Comparison of ENCODE assay signal across 8 cellular contexts in the genomic region with DNA sequence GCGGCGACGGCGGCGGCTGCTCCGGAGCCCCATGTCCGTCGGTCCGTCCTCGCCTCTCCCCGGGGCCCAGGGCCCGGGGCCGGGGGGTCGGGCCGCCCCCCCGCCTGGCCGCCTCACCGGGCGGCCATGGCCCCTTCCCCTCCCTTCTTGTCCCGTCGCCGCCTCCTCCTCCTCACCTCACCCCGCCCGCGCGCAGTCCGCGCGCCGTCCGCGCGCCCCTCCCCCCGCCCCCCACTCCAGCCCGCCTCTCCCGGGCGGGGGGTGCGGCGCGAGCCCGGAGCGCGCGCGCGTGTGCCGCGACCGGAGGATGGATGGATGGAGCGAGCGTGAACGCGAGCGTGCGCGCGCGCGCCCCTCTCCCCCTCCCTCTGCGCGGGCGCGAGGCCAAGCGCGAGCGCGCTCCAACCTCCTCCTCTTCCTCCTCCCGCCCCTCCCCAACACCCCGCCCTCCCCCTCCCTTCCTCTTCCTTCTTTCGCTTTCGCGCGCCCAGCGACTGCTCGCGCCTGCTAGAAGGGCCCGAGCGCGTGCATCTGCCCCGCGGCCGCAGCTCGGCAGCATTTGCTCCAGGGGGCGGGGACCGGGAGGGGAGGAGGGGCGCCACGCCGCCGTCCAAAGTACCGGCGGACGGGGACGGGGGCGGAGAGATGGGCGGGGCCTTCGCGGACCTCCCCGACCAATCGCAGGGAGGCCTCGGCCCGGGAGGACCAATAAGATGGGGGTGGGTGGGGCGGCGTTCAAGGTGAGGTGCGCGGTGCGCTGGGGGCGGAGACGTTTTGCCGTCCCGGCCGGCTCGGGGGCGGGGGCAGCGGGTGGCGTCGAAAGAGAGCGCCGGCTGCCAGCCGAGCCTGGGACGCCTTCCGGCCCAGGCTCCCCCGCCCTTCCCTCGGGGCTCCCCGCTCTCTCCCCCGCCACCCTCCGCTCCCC. TPM values are rescaled to one million over a fixed set of nuclear protein-coding genes. Genes with fewer than 3 reads are reported as not detected.
DNase-seq lines count a peak whose midpoint lies in the region; ATAC-seq, FAIRE-seq and TF ChIP-seq lines count a peak whose summit lies in the region.

Gene ATXN7L3 (minus strand): TSS at position 332 of the 925 bp plus-strand sequence. CDS start 1,814 bp downstream, outside the sequence.

- in situ Hi-C loops in IMR-90 (cut with MboI; ENCODE audit: low sequenced_read_pairs): loop anchor here (25.0 kb wide), 2 partner anchors 312 to 437 kb away; partner anchors contain the start of gene GPATCH8

- no peak within 1 kb of the TSS; the same call in 1 of the 2 replicates for H2BK20ac ChIP-seq in IMR-90 (ENCODE audit: low read depth, low read length)

- H3K27me3 ChIP-seq in IMR-90 (ENCODE audit: control insufficient read depth, insufficient read depth, low read length): no peaks in the 10 kb centered on the region
- no peaks in the 10 kb centered on the region for H3K27me3 ChIP-seq in endothelial cell of umbilical vein (ENCODE audit: control insufficient read depth in 2 of 2, insufficient read depth in 2 of 2, low read length in 2 of 2)
- H3K27me3 ChIP-seq in mononuclear cell (ENCODE audit: insufficient read depth, low read length): no peaks in the 10 kb centered on the region

- H2BK15ac ChIP-seq in IMR-90 (ENCODE audit: low read depth, low read length): peak within 1 kb of the TSS; percentile 54; the same call in 2 of the 3 replicates

- peak within 1 kb of the TSS; percentile 75 for H3K56ac ChIP-seq in IMR-90 (ENCODE audit: extremely low read depth, insufficient read depth, low read length)

- dilution Hi-C loops in IMR-90 (cut with HindIII; ENCODE audit: low sequenced_read_pairs, unreplicated experiment): no loop called here
- dilution Hi-C loops in endothelial cell of umbilical vein (cut with MboI; ENCODE audit: extremely low pct_ligation_motif_present, low sequenced_read_pairs): no loop called here

- H3K36me3 ChIP-seq in IMR-90 (ENCODE audit: control insufficient read depth, insufficient read depth, low read length): peaks cover 24% of the 10 kb centered on the region
- H3K36me3 ChIP-seq in OCI-LY7 (ENCODE audit: insufficient read depth, low read length): peaks cover 30% of the 10 kb centered on the region
- H3K36me3 ChIP-seq in endothelial cell of umbilical vein (ENCODE audit: control insufficient read depth in 2 of 2, extremely low read depth in 1 of 2, insufficient read depth in 2 of 2, low read length in 2 of 2): peaks cover 4 to 19% of the 10 kb centered on the region in 2 experiments

- H2AK5ac ChIP-seq in IMR-90 (ENCODE audit: low read depth, low read length): peak within 1 kb of the TSS; percentile 98

- H3K4ac ChIP-seq in IMR-90 (ENCODE audit: low read depth, low read length): peak within 1 kb of the TSS; percentile 98

- H2AFZ ChIP-seq in IMR-90 (replicated peaks; ENCODE audit: low read length, poor library complexity) (peak within 1 kb of the TSS; percentile 95), OCI-LY7 (ENCODE audit: low read length) (peak within 1 kb of the TSS; percentile 43; the same call in 1 of the 2 replicates), endothelial cell of umbilical vein (ENCODE audit: low read depth, low read length) (peak within 1 kb of the TSS; percentile 79)

- H3K9me3 ChIP-seq in IMR-90 (ENCODE audit: control insufficient read depth, insufficient read depth, low read length): no peaks in the 10 kb centered on the region
- no peaks in the 10 kb centered on the region for H3K9me3 ChIP-seq in OCI-LY7 (ENCODE audit: low read length)
- no peaks in the 10 kb centered on the region for H3K9me3 ChIP-seq in endothelial cell of umbilical vein (replicated peaks; ENCODE audit: control insufficient read depth, insufficient read depth, low read length)
- no peaks in the 10 kb centered on the region for H3K9me3 ChIP-seq in mononuclear cell (ENCODE audit: low read depth, low read length)

- peak within 1 kb of the TSS; percentile 98 for H3K27ac ChIP-seq in IMR-90 (ENCODE audit: insufficient read depth, low read length)
- peak within 1 kb of the TSS; percentile 96 for H3K27ac ChIP-seq in OCI-LY7 (ENCODE audit: low read depth, low read length, poor library complexity, severe bottlenecking)
- H3K27ac ChIP-seq in endothelial cell of umbilical vein (ENCODE audit: insufficient read depth, low read depth, low read length): peak within 1 kb of the TSS; percentile 69

- BruUV-seq in IMR-90 (replicated peaks; lab: Mats Ljungman, UMichigan) (no TSS peak), OCI-LY7 (replicated peaks; lab: Mats Ljungman, UMichigan) (no TSS peak), endothelial cell of umbilical vein (replicated peaks; lab: Mats Ljungman, UMichigan) (no TSS peak)

- peak within 1 kb of the TSS; percentile 99 for H4K5ac ChIP-seq in IMR-90 (ENCODE audit: low read depth, low read length)

- TF ChIP-seq POLR2A in IMR-90 (IDR thresholded peaks at IDR 0.05; ENCODE audit: low read depth, low read length) (peak; percentile 79), endothelial cell of umbilical vein (IDR thresholded peaks at IDR 0.05; ENCODE audit: low read depth, low read length) (peak; percentile 50)

- peak within 1 kb of the TSS; percentile 68; the same call in 1 of the 2 replicates for H2BK120ac ChIP-seq in IMR-90 (ENCODE audit: low read depth, low read length)

- peak within 1 kb of the TSS; percentile 82 for H3K18ac ChIP-seq in IMR-90 (ENCODE audit: low read depth, low read length)

- peak within 1 kb of the TSS; percentile 100 for H2AK9ac ChIP-seq in IMR-90 (replicated peaks; ENCODE audit: low read depth, low read length, poor library complexity)

- peak within 1 kb of the TSS; percentile 95 for H4K91ac ChIP-seq in IMR-90 (ENCODE audit: insufficient read depth, low read depth, low read length)

- H3K4me3 ChIP-seq in IMR-90 (ENCODE audit: insufficient read depth, low read depth, low read length): peak within 1 kb of the TSS; percentile 85
- H3K4me3 ChIP-seq in OCI-LY7 (ENCODE audit: low read depth, low read length, poor library complexity, severe bottlenecking): peak within 1 kb of the TSS; percentile 85
- peak within 1 kb of the TSS; percentile 70 to 94 (median 88) for H3K4me3 ChIP-seq in endothelial cell of umbilical vein (replicated peaks in 1 of 3; ENCODE audit: insufficient read depth in 1 of 3, low read depth in 1 of 3, low read length in 3 of 3)
- H3K4me3 ChIP-seq in mononuclear cell (ENCODE audit: low read length): peak within 1 kb of the TSS; percentile 80

- peaks cover 19 to 52% of the 10 kb centered on the region in 2 experiments; a peak in 3 of 4 replicates for H3K79me1 ChIP-seq in IMR-90 (ENCODE audit: low read depth in 1 of 2, low read length in 2 of 2)

- peak; percentile 99 for FAIRE-seq in endothelial cell of umbilical vein (lab: Jason Lieb, UNC)

- H3K14ac ChIP-seq in IMR-90 (replicated peaks; ENCODE audit: low read depth, low read length): peak within 1 kb of the TSS; percentile 95

- peak; percentile 58 for ATAC-seq in GM21515 (IDR thresholded peaks at IDR 0.05; ENCODE audit: unreplicated experiment)
- peak; percentile 84 for ATAC-seq in IMR-90 (ENCODE audit: low read depth)

- H4K8ac ChIP-seq in IMR-90 (ENCODE audit: low read depth in 2 of 2, low read length in 2 of 2): peak within 1 kb of the TSS; percentile 97 to 99

- POLR2A ChIA-PET in IMR-90 (lab: Charles Lee; ENCODE audit: unreplicated experiment): interaction anchor here (0.5 to 1.0 kb wide), 3 partner anchors 13 to 109 kb away, joined by 3 to 4 read pairs (median 4); partner anchors contain the start of genes RUNDC3A and TMUB2
- POLR2A ChIA-PET in OCI-LY7 (lab: Charles Lee): interaction anchor here (0.6 to 0.7 kb wide), 5 partner anchors 17 to 276 kb away, joined by 3 to 4 read pairs (median 3); no protein-coding TSS in a partner anchor
- POLR2A ChIA-PET in endothelial cell of umbilical vein (lab: Charles Lee): interaction anchor here (0.6 kb wide), 2 partner anchors 22 to 81 kb away, joined by 5 read pairs; no protein-coding TSS in a partner anchor

- H3K4me2 ChIP-seq in IMR-90 (ENCODE audit: low read depth, low read length) (peak within 1 kb of the TSS; percentile 91), OCI-LY7 (ENCODE audit: low read length) (peak within 1 kb of the TSS; percentile 99), endothelial cell of umbilical vein (ENCODE audit: insufficient read depth, low read length) (peak within 1 kb of the TSS; percentile 71)

- intact Hi-C loops in IMR-90 (cut with micrococcal nuclease) (loop anchor here (5.0 kb wide), 3 partner anchors 127 to 322 kb away; partner anchors contain the start of gene GRN), OCI-LY7 (cut with micrococcal nuclease; ENCODE audit: unreplicated experiment) (loop anchor here (1.0 kb wide), 3 partner anchors 20 to 145 kb away; partner anchors contain the start of gene GRN), endothelial cell of umbilical vein (cut with micrococcal nuclease) (loop anchor here (1.0 to 2.0 kb wide), 4 partner anchors 10 to 145 kb away; partner anchors contain the start of genes GRN and UBTF)

- 0% methylated on average over 23 of the region's 126 CpGs; no CpG with 5 or more reads in 1 of the 2 experiments for WGBS in IMR-90 (ENCODE audit: extremely low coverage in 2 of 2, insufficient read length in 1 of 2), 2 experiments

- peaks cover 22% of the 10 kb centered on the region for H3K4me1 ChIP-seq in IMR-90 (ENCODE audit: control insufficient read depth, insufficient read depth, low read length)
- peaks cover 52% of the 10 kb centered on the region for H3K4me1 ChIP-seq in OCI-LY7 (ENCODE audit: insufficient read depth, low read length, poor library complexity, severe bottlenecking)
- peaks cover 26% of the 10 kb centered on the region for H3K4me1 ChIP-seq in endothelial cell of umbilical vein (ENCODE audit: control insufficient read depth, extremely low read depth, insufficient read depth, low read length)
- peaks cover 51% of the 10 kb centered on the region for H3K4me1 ChIP-seq in mononuclear cell (ENCODE audit: insufficient read depth, low read length)

- no peak for TF ChIP-seq RAD21 in IMR-90 (IDR thresholded peaks at IDR 0.05; ENCODE audit: low read length)

- H3K9ac ChIP-seq in IMR-90 (ENCODE audit: low read depth, low read length) (peak within 1 kb of the TSS; percentile 94), endothelial cell of umbilical vein (replicated peaks; ENCODE audit: extremely low read depth, insufficient read depth, low read length) (peak within 1 kb of the TSS; percentile 83)

- H3K9me1 ChIP-seq in IMR-90 (ENCODE audit: insufficient read depth, low read length) (peaks cover 20% of the 10 kb centered on the region), endothelial cell of umbilical vein (replicated peaks; ENCODE audit: control insufficient read depth, extremely low read depth, insufficient read depth, low read length) (no peaks in the 10 kb centered on the region)

- CTCF ChIA-PET in IMR-90 (lab: Yijun Ruan, JAX): no interaction called here
- CTCF ChIA-PET in OCI-LY7 (lab: Charles Lee; ENCODE audit: unreplicated experiment): interaction anchor here (0.7 kb wide), 1 partner anchor 11 kb away, joined by 3 read pairs; no protein-coding TSS in a partner anchor
- CTCF ChIA-PET in endothelial cell of umbilical vein (lab: Charles Lee): interaction anchor here (0.6 to 1.8 kb wide), 4 partner anchors 14 to 164 kb away, joined by 3 to 10 read pairs (median 4); partner anchors contain the start of genes FAM171A2 and TMUB2

- H3K9me2 ChIP-seq in OCI-LY7 (ENCODE audit: insufficient read depth, low read length): no peaks in the 10 kb centered on the region

- peak within 1 kb of the TSS; percentile 88 for H3K23ac ChIP-seq in IMR-90 (ENCODE audit: low read depth, low read length)

- TF ChIP-seq CTCF in IMR-90 (conservative IDR thresholded peaks at IDR 0.05; ENCODE audit: low read depth, low read length) (no peak), OCI-LY7 (conservative IDR thresholded peaks at IDR 0.05; ENCODE audit: low read length) (no peak), endothelial cell of umbilical vein (IDR thresholded peaks at IDR 0.05; ENCODE audit: extremely low read depth in 1 of 2, insufficient read depth in 1 of 2, low read depth in 1 of 2, low read length in 2 of 2) (no peak)

- H3K79me2 ChIP-seq in OCI-LY7 (ENCODE audit: insufficient read depth, low read depth, low read length) (peaks cover 26% of the 10 kb centered on the region), endothelial cell of umbilical vein (ENCODE audit: control insufficient read depth, insufficient read depth, low read length) (peaks cover 23% of the 10 kb centered on the region)

- DNase-seq in D341Med (ENCODE audit: low spot score): peak; percentile 100
- DNase-seq in IMR-90: peak; percentile 97
- DNase-seq in OCI-LY7 (ENCODE audit: low spot score): peak; percentile 99
- DNase-seq in activated T-cell treated with anti-CD3 and anti-CD28 coated beads for 1 hour (ENCODE audit: low read depth): peak; percentile 99
- DNase-seq in endothelial cell of umbilical vein (ENCODE audit: low read depth, low spot score): peak; percentile 98
- DNase-seq in stimulated activated CD8-positive, alpha-beta memory T cell treated with anti-CD3 and anti-CD28 coated beads, Interleukin-2, amount 100 ng/mL, for 48 hours (ENCODE audit: low read depth in 2 of 2): peak; percentile 100

- H2BK5ac ChIP-seq in IMR-90 (ENCODE audit: low read depth, low read length, poor library complexity, severe bottlenecking): peak within 1 kb of the TSS; percentile 97

- H4K20me1 ChIP-seq in IMR-90 (ENCODE audit: insufficient read depth, low read length) (peaks cover 8% of the 10 kb centered on the region; the same call in 1 of the 2 replicates), OCI-LY7 (ENCODE audit: insufficient read depth, low read length) (no peaks in the 10 kb centered on the region), endothelial cell of umbilical vein (replicated peaks; ENCODE audit: control insufficient read depth, extremely low read depth, insufficient read depth, low read length) (no peaks in the 10 kb centered on the region)

RNA-seq across cellular contexts. Expression of gene ATXN7L3, which starts in this region (rescaled TPM):
- 17.2 and 17.5 TPM in 2 replicates for total RNA-seq in IMR-90 (2012; rRNA removed)
- polyA plus RNA-seq in IMR-90 (2012; rRNA removed): 38.3 and 40.9 TPM in 2 replicates
- polyA plus RNA-seq in IMR-90 (2012; cell fraction: cytosol; rRNA removed): 28.3 and 33.9 TPM in 2 replicates
- polyA plus RNA-seq in IMR-90 (2012; cell fraction: nucleus; rRNA removed; ENCODE audit: low replicate concordance): 91.0 and 111 TPM in 2 replicates
- total RNA-seq in OCI-LY7 (2014; rRNA removed; shearing (Covaris generic)): 57.7 and 66.5 TPM in 2 replicates
- total RNA-seq in OCI-LY7 (2022): 106 and 107 TPM in 2 replicates
- 82.5 and 102 TPM in 2 replicates for total RNA-seq in endothelial cell of umbilical vein
- 50.7 and 61.3 TPM in 2 replicates for polyA plus RNA-seq in endothelial cell of umbilical vein
- polyA plus RNA-seq in endothelial cell of umbilical vein (2011; cell fraction: cytosol; rRNA removed): 54.4 and 57.8 TPM in 2 replicates
- 139 and 153 TPM in 2 replicates for polyA plus RNA-seq in endothelial cell of umbilical vein (2011; cell fraction: nucleus; rRNA removed)
- polyA plus RNA-seq in endothelial cell of umbilical vein (2012): 47.6 and 49.1 TPM in 2 replicates
- polyA minus RNA-seq in endothelial cell of umbilical vein: 74.9 and 97.1 TPM in 2 replicates
- polyA minus RNA-seq in endothelial cell of umbilical vein (2011; cell fraction: cytosol; rRNA and poly(A)+ RNA removed): 18.7 TPM
- 36.1 and 38.2 TPM in 2 replicates for polyA minus RNA-seq in endothelial cell of umbilical vein (2011; cell fraction: nucleus; rRNA and poly(A)+ RNA removed)
- 44.7 TPM for total RNA-seq in mononuclear cell

Comparison
In these comparisons a context has a peak if more than half of its experiments do, and no peak if none do; other contexts are left out.
1. Peak in every context shown above with its lines: DNase-seq, ATAC-seq, H3K4me3 ChIP-seq and H3K27ac ChIP-seq.
2. H2AFZ ChIP-seq: peak in every context shown above with its lines; median percentile 95 in IMR-90; 79 in endothelial cell of umbilical vein; 43 in OCI-LY7.